7 cellular contexts compared by ENCODE assay signal in the genomic region with DNA sequence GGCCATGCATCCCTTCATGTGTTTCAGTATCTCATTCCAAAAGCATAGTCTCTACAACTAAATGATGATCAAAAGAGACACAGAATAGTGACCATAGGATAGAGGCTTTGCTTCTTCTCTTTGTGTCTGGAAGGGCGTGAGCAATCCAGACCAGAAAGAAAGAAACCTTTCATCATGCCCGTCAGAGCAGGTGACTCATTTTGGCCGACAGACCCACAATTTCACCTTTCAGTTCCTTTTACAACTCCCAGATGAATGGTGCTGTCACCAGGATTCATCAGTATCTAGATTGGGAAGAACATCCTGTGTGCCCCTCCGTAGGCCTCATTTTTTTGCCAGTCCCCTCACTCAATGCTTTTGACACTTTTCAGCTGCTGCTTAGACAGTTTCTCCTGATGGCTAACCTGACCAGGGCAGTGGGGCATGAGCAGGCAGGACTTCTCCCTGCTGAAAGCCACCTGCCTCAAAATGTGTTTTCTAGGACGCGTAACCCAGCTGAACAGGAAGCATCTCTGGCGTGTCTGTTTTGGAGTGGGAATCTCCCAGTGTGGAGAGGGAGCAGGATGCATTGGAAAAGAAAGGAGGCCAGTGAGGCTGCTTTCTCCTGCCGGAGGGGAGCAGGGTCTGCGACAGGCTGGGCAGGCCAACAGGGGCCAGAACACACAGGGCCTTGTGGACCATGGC.
DNase-seq lines count a peak whose midpoint lies in the region; ATAC-seq, FAIRE-seq and TF ChIP-seq lines count a peak whose summit lies in the region.

No MANE protein-coding gene starts in this region.

- TF ChIP-seq CTCF in D721Med (IDR thresholded peaks at IDR 0.05; ENCODE audit: insufficient read depth, missing control alignments) = no peak

- H3K36me3 Mint-ChIP-seq in stimulated activated naive B cell treated with anti-CD40 and anti-IgM and Interleukin-4, amounts not matched to agents 10 μg/mL and 1 μg/mL and 100 μg/mL, for 72 hours = no peaks in the 10 kb centered on the region

- H3K27me3 Mint-ChIP-seq in stimulated activated naive B cell treated with anti-CD40 and anti-IgM and Interleukin-4, amounts not matched to agents 10 μg/mL and 1 μg/mL and 100 μg/mL, for 72 hours = peaks cover 0 to 11% of the 10 kb centered on the region in 2 donors

- no peak for FAIRE-seq in D721Med (lab: Jason Lieb, UNC)

- DNase-seq in amniotic epithelial cell (ENCODE audit: low read depth) = peak; percentile 60
- no peak for DNase-seq in stimulated activated naive B cell treated with anti-CD40 and anti-IgM and Interleukin-4, amounts not matched to agents 10 μg/mL and 1 μg/mL and 100 μg/mL, for 72 hours
- DNase-seq in stimulated activated CD4-positive, alpha-beta T cell treated with anti-CD3 and anti-CD28 coated beads, Interleukin-1b, Interleukin-23, amount 100 ng/mL, for 48 hours = no peak
- no peak for DNase-seq in hepatic stellate cell (ENCODE audit: low spot score)
- DNase-seq in D721Med (ENCODE audit: insufficient read length, low spot score) = no peak

- H3K9me3 Mint-ChIP-seq in stimulated activated naive B cell treated with anti-CD40 and anti-IgM and Interleukin-4, amounts not matched to agents 10 μg/mL and 1 μg/mL and 100 μg/mL, for 72 hours = no peaks in the 10 kb centered on the region

- ATAC-seq in GM19452 (IDR thresholded peaks at IDR 0.05; ENCODE audit: unreplicated experiment) (peak; percentile 81), HG03060 (IDR thresholded peaks at IDR 0.05; ENCODE audit: low read depth, unreplicated experiment) (peak; percentile 87)
- peak; percentile 51 to 74 for ATAC-seq in stimulated activated naive B cell treated with anti-CD40 and anti-IgM and Interleukin-4, amounts not matched to agents 10 μg/mL and 1 μg/mL and 100 μg/mL, for 72 hours (replicated peaks)

- H3K27ac Mint-ChIP-seq in stimulated activated naive B cell treated with anti-CD40 and anti-IgM and Interleukin-4, amounts not matched to agents 10 μg/mL and 1 μg/mL and 100 μg/mL, for 72 hours = no peak overlapping the region

- H3K4me3 Mint-ChIP-seq in stimulated activated naive B cell treated with anti-CD40 and anti-IgM and Interleukin-4, amounts not matched to agents 10 μg/mL and 1 μg/mL and 100 μg/mL, for 72 hours = no peak overlapping the region

- H3K4me1 Mint-ChIP-seq in stimulated activated naive B cell treated with anti-CD40 and anti-IgM and Interleukin-4, amounts not matched to agents 10 μg/mL and 1 μg/mL and 100 μg/mL, for 72 hours = no peaks in the 10 kb centered on the region
